In the genomic region with DNA sequence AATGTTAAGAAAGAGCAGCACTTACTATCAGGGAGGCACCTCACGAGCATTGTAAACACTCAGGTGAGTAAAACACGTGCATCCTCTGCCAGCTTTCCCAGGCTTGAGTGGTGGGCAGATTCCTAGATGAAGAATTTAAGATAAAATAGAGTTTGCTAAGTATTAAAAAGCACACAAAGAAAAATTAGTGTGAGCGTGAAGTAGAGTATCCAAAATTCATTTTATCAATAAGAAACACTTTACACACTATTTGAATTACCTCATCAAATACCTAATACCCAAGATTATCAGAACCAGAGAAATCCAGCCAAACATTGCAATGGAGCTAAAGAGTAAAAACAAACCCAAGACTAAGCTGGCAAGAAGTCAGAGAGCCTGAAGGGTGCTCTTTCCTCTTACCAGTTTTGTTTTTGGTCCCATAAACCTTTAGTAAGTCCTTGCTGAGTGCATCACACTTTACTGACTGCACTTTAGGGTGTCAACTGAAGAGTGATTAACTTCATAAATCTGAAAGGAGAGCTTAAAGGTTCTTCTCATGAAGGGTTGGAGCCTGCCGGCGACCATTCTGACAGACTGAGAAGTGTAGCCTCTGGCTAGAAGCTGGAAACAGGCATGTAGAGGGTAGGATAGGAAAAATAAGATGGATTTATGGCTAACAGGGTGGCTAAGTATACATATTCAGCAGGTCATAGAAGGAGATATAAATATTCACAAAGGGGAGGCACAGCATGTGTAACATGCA, we compare ENCODE assay signal across 16 cellular contexts.
DNase-seq lines count a peak whose midpoint lies in the region; ATAC-seq and TF ChIP-seq lines count a peak whose summit lies in the region.
"Had no signal": no experiment of that assay in that cellular context is flagged by ENCODE, and none has a peak within 500 bp of the region (broad histone marks: within the 10 kb centered on the region; RNA-seq: fewer than 3 reads in every experiment).

No MANE protein-coding gene starts in this region.

- no peaks in the 10 kb centered on the region for H3K9me1 ChIP-seq in IMR-90 (ENCODE audit: insufficient read depth, low read length)

- H3K36me3 ChIP-seq in IMR-90 (ENCODE audit: control insufficient read depth, insufficient read depth, low read length) (no peaks in the 10 kb centered on the region), neural progenitor cell (no peaks in the 10 kb centered on the region), H7 (replicated peaks; ENCODE audit: control insufficient read depth, insufficient read depth, low read length) (no peaks in the 10 kb centered on the region)
- H3K36me3 ChIP-seq: Peyer's patch, upper lobe of left lung had no signal

- POLR2A ChIA-PET in IMR-90 (lab: Charles Lee; ENCODE audit: unreplicated experiment) = interaction anchor here (0.5 kb wide), 1 partner anchor 401 kb away, joined by 15 read pairs; no protein-coding TSS in a partner anchor

- H3K23ac ChIP-seq in IMR-90 (ENCODE audit: low read depth, low read length) = no peak overlapping the region

- H2BK120ac ChIP-seq in IMR-90 (ENCODE audit: low read depth, low read length) = peak overlapping the region; percentile 65

- H3K9me3 ChIP-seq in IMR-90 (ENCODE audit: control insufficient read depth, insufficient read depth, low read length) (no peaks in the 10 kb centered on the region), neural progenitor cell (ENCODE audit: low read depth) (no peaks in the 10 kb centered on the region)
- H3K9me3 ChIP-seq: Peyer's patch, upper lobe of left lung had no signal

- no peak overlapping the region for H2AK9ac ChIP-seq in IMR-90 (replicated peaks; ENCODE audit: low read depth, low read length, poor library complexity)

- H3K4me2 ChIP-seq in IMR-90 (ENCODE audit: low read depth, low read length) (no peak overlapping the region), neural progenitor cell (no peak overlapping the region)

- intact Hi-C loops in IMR-90 (cut with micrococcal nuclease) = loop anchor here (1.0 to 10.0 kb wide), 7 partner anchors 56 to 967 kb away; a partner anchor contains a TSS

- no peak overlapping the region for H3K56ac ChIP-seq in IMR-90 (ENCODE audit: extremely low read depth, insufficient read depth, low read length)

- H3K27ac ChIP-seq in IMR-90 (ENCODE audit: insufficient read depth, low read length) = no peak overlapping the region
- no peak overlapping the region for H3K27ac ChIP-seq in neural progenitor cell
- H3K27ac ChIP-seq: C4-2B, dorsolateral prefrontal cortex, Peyer's patch had no signal

- CTCF ChIA-PET in IMR-90 (lab: Yijun Ruan, JAX) = interaction anchor here (0.6 to 2.0 kb wide), 12 partner anchors 8 to 967 kb away, joined by 3 to 27 read pairs (median 4); a partner anchor contains a TSS

- ATAC-seq in IMR-90 (ENCODE audit: low read depth) (no peak), GM19023 (IDR thresholded peaks at IDR 0.05; ENCODE audit: unreplicated experiment) (no peak), GM18498 (IDR thresholded peaks at IDR 0.05; ENCODE audit: unreplicated experiment) (no peak), GM21515 (IDR thresholded peaks at IDR 0.05; ENCODE audit: unreplicated experiment) (no peak)
- ATAC-seq: naive thymus-derived CD8-positive, alpha-beta T cell had no signal

- H3K27ac Mint-ChIP-seq in neural progenitor cell = peak overlapping the region; percentile 35
- H3K27ac Mint-ChIP-seq: naive thymus-derived CD8-positive, alpha-beta T cell; stimulated activated memory B cell treated with anti-CD40 and anti-IgM and Interleukin-4, amounts not matched to agents 10 μg/mL and 1 μg/mL and 100 μg/mL, for 72 hours had no signal

- BruUV-seq in IMR-90 (replicated peaks; lab: Mats Ljungman, UMichigan) = no TSS peak

- H3K9ac ChIP-seq in IMR-90 (ENCODE audit: low read depth, low read length) (no peak overlapping the region), neural progenitor cell (no peak overlapping the region)

- dilution Hi-C loops in IMR-90 (cut with HindIII; ENCODE audit: low sequenced_read_pairs, unreplicated experiment) = no loop called here

- H3K79me1 ChIP-seq in IMR-90 (ENCODE audit: low read depth in 1 of 2, low read length in 2 of 2) = no peaks in the 10 kb centered on the region

- in situ Hi-C loops in IMR-90 (cut with MboI; ENCODE audit: low sequenced_read_pairs) = no loop called here

- H3K9me3 Mint-ChIP-seq in neural progenitor cell = peaks cover 4% of the 10 kb centered on the region
- H3K9me3 Mint-ChIP-seq: naive thymus-derived CD8-positive, alpha-beta T cell; stimulated activated memory B cell treated with anti-CD40 and anti-IgM and Interleukin-4, amounts not matched to agents 10 μg/mL and 1 μg/mL and 100 μg/mL, for 72 hours had no signal

- H3K14ac ChIP-seq in IMR-90 (replicated peaks; ENCODE audit: low read depth, low read length) = peak overlapping the region; percentile 32; the same call in 1 of the 2 replicates

- H3F3A ChIP-seq in neural progenitor cell (ENCODE audit: low read depth) = no peaks in the 10 kb centered on the region

- no peak for TF ChIP-seq RAD21 in IMR-90 (IDR thresholded peaks at IDR 0.05; ENCODE audit: low read length)

- H3K4me3 Mint-ChIP-seq in neural progenitor cell = no peak overlapping the region
- H3K4me3 Mint-ChIP-seq: naive thymus-derived CD8-positive, alpha-beta T cell; stimulated activated memory B cell treated with anti-CD40 and anti-IgM and Interleukin-4, amounts not matched to agents 10 μg/mL and 1 μg/mL and 100 μg/mL, for 72 hours had no signal

- no peak overlapping the region for H3K4me3 ChIP-seq in IMR-90 (ENCODE audit: insufficient read depth, low read depth, low read length)
- no peak overlapping the region for H3K4me3 ChIP-seq in neural progenitor cell
- no peak overlapping the region for H3K4me3 ChIP-seq in H7 (ENCODE audit: insufficient read depth, low read depth, low read length)

- H4K91ac ChIP-seq in IMR-90 (ENCODE audit: insufficient read depth, low read depth, low read length) = peak overlapping the region; percentile 48

- H4K20me1 ChIP-seq in IMR-90 (ENCODE audit: insufficient read depth, low read length) = no peaks in the 10 kb centered on the region
- no peaks in the 10 kb centered on the region for H4K20me1 ChIP-seq in neural progenitor cell (ENCODE audit: low read depth)

- no peak overlapping the region; the same call in 1 of the 2 replicates for H4K5ac ChIP-seq in IMR-90 (ENCODE audit: low read depth, low read length)

- H3K4me1 ChIP-seq in IMR-90 (ENCODE audit: control insufficient read depth, insufficient read depth, low read length) (0 out of 2 replicates have a peak, but pooled peaks cover 2% of the 10 kb centered on the region), neural progenitor cell (peaks cover 5% of the 10 kb centered on the region)

- H2BK20ac ChIP-seq in IMR-90 (ENCODE audit: low read depth, low read length) = peak overlapping the region; percentile 84

- WGBS in IMR-90 (ENCODE audit: extremely low coverage in 2 of 2, insufficient read length in 1 of 2), 2 experiments = 100% methylated on average over 2 of the region's 5 CpGs; no CpG with 5 or more reads in 1 of the 2 experiments

- H3K4ac ChIP-seq in IMR-90 (ENCODE audit: low read depth, low read length) = peak overlapping the region; percentile 77; the same call in 1 of the 2 replicates

- peak overlapping the region; percentile 65 for H3K18ac ChIP-seq in IMR-90 (ENCODE audit: low read depth, low read length)

- peak; percentile 79 for DNase-seq in DMS79 (lab: John Stamatoyannopoulos, UW)
- no peak for DNase-seq in IMR-90
- DNase-seq in cerebellar cortex (ENCODE audit: low spot score) = peak; percentile 61
- no peak for DNase-seq in neural progenitor cell (ENCODE audit: low spot score)
- DNase-seq in H7 = no peak
- DNase-seq: activated CD4-positive, alpha-beta T cell treated with anti-CD3 and anti-CD28 coated beads, Interleukin-2, amount 50 U/mL, for 1 hour; activated naive CD4-positive, alpha-beta T cell treated with Interleukin-2 at 50 U/mL for 16 hours had no signal

- H3K27me3 Mint-ChIP-seq in neural progenitor cell (ENCODE audit: insufficient read depth, low read depth) = no peaks in the 10 kb centered on the region

- H2AFZ ChIP-seq in IMR-90 (replicated peaks; ENCODE audit: low read length, poor library complexity) = no peak overlapping the region
- peak overlapping the region; percentile 51 for H2AFZ ChIP-seq in neural progenitor cell (replicated peaks)

- peak overlapping the region; percentile 36; the same call in 2 of the 3 replicates for H2BK15ac ChIP-seq in IMR-90 (ENCODE audit: low read depth, low read length)

- H2AK5ac ChIP-seq in IMR-90 (ENCODE audit: low read depth, low read length) = no peak overlapping the region

- peaks cover 18% of the 10 kb centered on the region for H3K4me1 Mint-ChIP-seq in neural progenitor cell
- H3K4me1 Mint-ChIP-seq: naive thymus-derived CD8-positive, alpha-beta T cell had no signal

- H3K27me3 ChIP-seq in IMR-90 (ENCODE audit: control insufficient read depth, insufficient read depth, low read length) (no peaks in the 10 kb centered on the region), neural progenitor cell (no peaks in the 10 kb centered on the region), H7 (ENCODE audit: control insufficient read depth, insufficient read depth, low read length) (no peaks in the 10 kb centered on the region)
- H3K27me3 ChIP-seq: dorsolateral prefrontal cortex, Peyer's patch, upper lobe of left lung had no signal

- TF ChIP-seq POLR2A in IMR-90 (IDR thresholded peaks at IDR 0.05; ENCODE audit: low read depth, low read length) = no peak

- no peak for TF ChIP-seq CTCF in IMR-90 (conservative IDR thresholded peaks at IDR 0.05; ENCODE audit: low read depth, low read length)
- TF ChIP-seq CTCF in neural progenitor cell (IDR thresholded peaks at IDR 0.05) = no peak

- H3K36me3 Mint-ChIP-seq in neural progenitor cell = no peaks in the 10 kb centered on the region
- H3K36me3 Mint-ChIP-seq: naive thymus-derived CD8-positive, alpha-beta T cell; stimulated activated memory B cell treated with anti-CD40 and anti-IgM and Interleukin-4, amounts not matched to agents 10 μg/mL and 1 μg/mL and 100 μg/mL, for 72 hours had no signal

- no peak overlapping the region for H2BK5ac ChIP-seq in IMR-90 (ENCODE audit: low read depth, low read length, poor library complexity, severe bottlenecking)

- H3K79me2 ChIP-seq in neural progenitor cell (ENCODE audit: low read depth) = no peaks in the 10 kb centered on the region

- H4K8ac ChIP-seq in IMR-90 (ENCODE audit: low read depth in 2 of 2, low read length in 2 of 2) = peak overlapping the region; percentile 8 to 75; a peak in 3 of 4 replicates

TF ChIP-seq in IMR-90, 13 proteins besides CTCF, POLR2A, EP300 and RAD21:
- TF ChIP-seq SMC3 (IDR thresholded peaks at IDR 0.05; ENCODE audit: low read depth, low read length) (no peak), CHD1 (IDR thresholded peaks at IDR 0.05; ENCODE audit: low read depth, low read length) (no peak), MXI1 (IDR thresholded peaks at IDR 0.05; ENCODE audit: borderline replicate concordance, low read depth, low read length) (no peak), BHLHE40 (IDR thresholded peaks at IDR 0.05; ENCODE audit: low read depth, low read length) (no peak)
TF ChIP-seq in IMR-90: peak in this region for 0.

Comparison
In these comparisons a context has a peak if more than half of its experiments do, and no peak if none do; other contexts are left out.
1. DNase-seq: peak in DMS79 (single experiment) and cerebellar cortex (single experiment); none in IMR-90 (single experiment), neural progenitor cell (single experiment) and H7 (single experiment).